Comparison of ENCODE assay signal across 8 cellular contexts in genomic region chr6:129280719-129281118, GRCh38.
DNase-seq lines count a peak whose midpoint lies in the region; ATAC-seq lines count a peak whose summit lies in the region.

No MANE protein-coding gene starts in this region.

- peak overlapping the region; percentile 80 to 89 (median 85) for H3K4me3 Mint-ChIP-seq in immature natural killer cell

- H3K9me3 Mint-ChIP-seq in immature natural killer cell, result no peaks in the 10 kb centered on the region

- in situ Hi-C loops in ACHN (cut with HindIII; ENCODE audit: low pct_ligation_motif_present, low pct_unique_long_range_greater_than_20kb, low sequenced_read_pairs), result no loop called here

- peaks cover 67 to 87% of the 10 kb centered on the region in 2 donors for H3K4me1 Mint-ChIP-seq in immature natural killer cell

- DNase-seq in NCI-H1417 (lab: John Stamatoyannopoulos, UW) (peak; percentile 46 to 84 (median 55)), NCI-H1417 treated with DMSO at 0.1 percent for 48 hours (lab: John Stamatoyannopoulos, UW) (no peak), immature natural killer cell (peak; percentile 74 to 80 (median 74)), NCI-H510A treated with DMSO at 0.1 percent for 48 hours (lab: John Stamatoyannopoulos, UW) (no peak), ACHN (no peak)
- DNase-seq in activated CD8-positive, alpha-beta memory T cell treated with anti-CD3 and anti-CD28 coated beads, Interleukin-2, amount 50 U/mL, for 4 hours, result peak; percentile 16
- peak; percentile 34 for DNase-seq in stimulated activated CD8-positive, alpha-beta memory T cell treated with anti-CD3 and anti-CD28 coated beads, Interleukin-4, amount 100 ng/mL, for 48 hours

- peaks cover 7 to 18% (median 9%) of the 10 kb centered on the region in 3 donors for H3K36me3 Mint-ChIP-seq in immature natural killer cell

- peak overlapping the region; percentile 92 to 97 (median 94) for H3K27ac Mint-ChIP-seq in immature natural killer cell

- no peak for ATAC-seq in HG03442 (IDR thresholded peaks at IDR 0.05; ENCODE audit: unreplicated experiment)

- H3K27me3 Mint-ChIP-seq in immature natural killer cell (ENCODE audit: low read depth in 3 of 3), result peaks cover 0 to 6% (median 2%) of the 10 kb centered on the region in 3 donors

Comparison
In these comparisons a context has a peak if more than half of its experiments do, and no peak if none do; other contexts are left out.
1. DNase-seq: peak in NCI-H1417 (3 of 3), activated CD8-positive, alpha-beta memory T cell treated with anti-CD3 and anti-CD28 coated beads, Interleukin-2, amount 50 U/mL, for 4 hours (single experiment), immature natural killer cell (3 of 3) and stimulated activated CD8-positive, alpha-beta memory T cell treated with anti-CD3 and anti-CD28 coated beads, Interleukin-4, amount 100 ng/mL, for 48 hours (single experiment); none in NCI-H1417 treated with DMSO at 0.1 percent for 48 hours (single experiment), NCI-H510A treated with DMSO at 0.1 percent for 48 hours (single experiment) and ACHN (single experiment).